1 cellular context compared by ENCODE assay signal in genomic region chr7:155560982-155561686, GRCh38.
TF ChIP-seq lines count a peak whose summit lies in the region.

No MANE protein-coding gene starts in this region.

TF ChIP-seq in H1, 55 proteins besides CTCF, POLR2A, EP300 and RAD21:
- TF ChIP-seq MAX (IDR thresholded peaks at IDR 0.05): no peak
- TF ChIP-seq CEBPB (IDR thresholded peaks at IDR 0.05; ENCODE audit: low read depth, low read length): no peak
- no peak for TF ChIP-seq EGR1 (IDR thresholded peaks at IDR 0.05; ENCODE audit: borderline replicate concordance, low read depth, low read length)
- TF ChIP-seq BCL11A (IDR thresholded peaks at IDR 0.05; ENCODE audit: low read depth in 2 of 2, low read length in 2 of 2): no peak
- TF ChIP-seq TAF7 (optimal IDR thresholded peaks at IDR 0.05; ENCODE audit: borderline replicate concordance, low read depth, low read length): no peak
- no peak for TF ChIP-seq ZNF274 (IDR thresholded peaks at IDR 0.05; ENCODE audit: borderline replicate concordance, extremely low read depth, low read length)
- TF ChIP-seq RBBP5 (IDR thresholded peaks at IDR 0.05; ENCODE audit: borderline replicate concordance, low read depth, low read length): no peak
